In genomic region chr10:133247681-133248333, GRCh38 we compare ENCODE assay signal across 14 cellular contexts. TPM values are rescaled to one million over a fixed set of nuclear protein-coding genes. Genes with fewer than 3 reads are reported as not detected.
DNase-seq lines count a peak whose midpoint lies in the region; ATAC-seq and TF ChIP-seq lines count a peak whose summit lies in the region.
"Had no signal": no experiment of that assay in that cellular context is flagged by ENCODE, and none has a peak within 500 bp of the region (broad histone marks: within the 10 kb centered on the region; RNA-seq: fewer than 3 reads in every experiment).

No MANE protein-coding gene starts in this region.

- H3K14ac ChIP-seq in IMR-90 (replicated peaks; ENCODE audit: low read depth, low read length) (no peak overlapping the region), H9 (ENCODE audit: insufficient read depth, low read length) (no peak overlapping the region; the same call in 1 of the 2 replicates)

- H3K27me3 ChIP-seq in BE2C (no peaks in the 10 kb centered on the region), IMR-90 (ENCODE audit: control insufficient read depth, insufficient read depth, low read length) (peaks cover 16% of the 10 kb centered on the region), ovary (no peaks in the 10 kb centered on the region), H9 (ENCODE audit: insufficient read depth, low read length) (no peaks in the 10 kb centered on the region)

- dilution Hi-C loops in IMR-90 (cut with HindIII; ENCODE audit: low sequenced_read_pairs, unreplicated experiment), result no loop called here

- TF ChIP-seq POLR2A in IMR-90 (IDR thresholded peaks at IDR 0.05; ENCODE audit: low read depth, low read length) (no peak), erythroblast (IDR thresholded peaks at IDR 0.05; ENCODE audit: low read length) (no peak), ovary (IDR thresholded peaks at IDR 0.05) (no peak)

- H3K56ac ChIP-seq in IMR-90 (ENCODE audit: extremely low read depth, insufficient read depth, low read length) (no peak overlapping the region), H9 (ENCODE audit: insufficient read length, low read depth, low read length) (no peak overlapping the region)

- H2AK9ac ChIP-seq in IMR-90 (replicated peaks; ENCODE audit: low read depth, low read length, poor library complexity), result peak overlapping the region; percentile 42

- BruUV-seq in IMR-90 (replicated peaks; lab: Mats Ljungman, UMichigan), result no TSS peak

- H3K79me1 ChIP-seq in IMR-90 (ENCODE audit: low read depth in 1 of 2, low read length in 2 of 2), result no peaks in the 10 kb centered on the region
- H3K79me1 ChIP-seq in H9 (ENCODE audit: insufficient read depth, low read depth, low read length, poor library complexity, severe bottlenecking), result no peaks in the 10 kb centered on the region

- H2AFZ ChIP-seq in IMR-90 (replicated peaks; ENCODE audit: low read length, poor library complexity), result no peak overlapping the region
- H2AFZ ChIP-seq in H9 (ENCODE audit: low read length), result no peak overlapping the region
- H2AFZ ChIP-seq: GM23248 had no signal

- H2BK120ac ChIP-seq in IMR-90 (ENCODE audit: low read depth, low read length) (no peak overlapping the region), H9 (ENCODE audit: low read depth, low read length, poor library complexity, severe bottlenecking) (no peak overlapping the region)

- H3K27ac ChIP-seq in IMR-90 (ENCODE audit: insufficient read depth, low read length) (no peak overlapping the region), ovary (peak overlapping the region; percentile 97 to 98), H9 (ENCODE audit: insufficient read length, low read depth, low read length) (no peak overlapping the region)
- H3K27ac ChIP-seq: 22Rv1, GM23248 had no signal

- H3K4me2 ChIP-seq in IMR-90 (ENCODE audit: low read depth, low read length), result no peak overlapping the region
- no peak overlapping the region for H3K4me2 ChIP-seq in H9 (ENCODE audit: insufficient read depth, insufficient read length, low read length)

- no peak overlapping the region for H2BK20ac ChIP-seq in IMR-90 (ENCODE audit: low read depth, low read length)
- H2BK20ac ChIP-seq in H9 (ENCODE audit: low read depth, low read length, poor library complexity, severe bottlenecking), result no peak overlapping the region

- CTCF ChIA-PET in IMR-90 (lab: Yijun Ruan, JAX), result no interaction called here

- H3K36me3 ChIP-seq in BE2C, result no peaks in the 10 kb centered on the region
- H3K36me3 ChIP-seq in IMR-90 (ENCODE audit: control insufficient read depth, insufficient read depth, low read length), result no peaks in the 10 kb centered on the region
- no peaks in the 10 kb centered on the region for H3K36me3 ChIP-seq in ovary

- peaks cover 23 to 31% of the 10 kb centered on the region in 2 experiments for H3K4me1 Mint-ChIP-seq in H9

- no peak overlapping the region for H3K4me3 Mint-ChIP-seq in H9
- H3K4me3 Mint-ChIP-seq: CD4-positive, alpha-beta T cell had no signal

- H3K4ac ChIP-seq in IMR-90 (ENCODE audit: low read depth, low read length) (no peak overlapping the region), H9 (ENCODE audit: low read depth, low read length) (no peak overlapping the region)

- H4K20me1 ChIP-seq in IMR-90 (ENCODE audit: insufficient read depth, low read length) (no peaks in the 10 kb centered on the region; the same call in 1 of the 2 replicates), H9 (ENCODE audit: control insufficient read depth, insufficient read depth, insufficient read length) (no peaks in the 10 kb centered on the region)

- H3K9ac ChIP-seq in IMR-90 (ENCODE audit: low read depth, low read length) (no peak overlapping the region), H9 (ENCODE audit: extremely low read depth, insufficient read length, low read length) (no peak overlapping the region)
- H3K9ac ChIP-seq: GM23248 had no signal

- H4K8ac ChIP-seq in IMR-90 (ENCODE audit: low read depth in 2 of 2, low read length in 2 of 2) (no peak overlapping the region), H9 (replicated peaks; ENCODE audit: insufficient read length, low read depth, low read length) (no peak overlapping the region)

- H4K5ac ChIP-seq in IMR-90 (ENCODE audit: low read depth, low read length), result no peak overlapping the region
- no peak overlapping the region for H4K5ac ChIP-seq in H9 (ENCODE audit: insufficient read length, low read depth, low read length)

- H3K9me3 Mint-ChIP-seq in H9, result no peaks in the 10 kb centered on the region; a peak in 2 of 5 replicates
- H3K9me3 Mint-ChIP-seq: CD4-positive, alpha-beta T cell had no signal

- H2BK15ac ChIP-seq in IMR-90 (ENCODE audit: low read depth, low read length) (no peak overlapping the region), H9 (ENCODE audit: low read depth, low read length) (no peak overlapping the region)

- POLR2A ChIA-PET in IMR-90 (lab: Charles Lee; ENCODE audit: unreplicated experiment), result no interaction called here

- TF ChIP-seq CTCF in BE2C (IDR thresholded peaks at IDR 0.05; ENCODE audit: low read depth, low read length) (no peak), IMR-90 (conservative IDR thresholded peaks at IDR 0.05; ENCODE audit: low read depth, low read length) (no peak), ovary (IDR thresholded peaks at IDR 0.05) (no peak), H9 (conservative IDR thresholded peaks at IDR 0.05) (no peak)

- H4K91ac ChIP-seq in IMR-90 (ENCODE audit: insufficient read depth, low read depth, low read length) (no peak overlapping the region), H9 (ENCODE audit: insufficient read length, low read depth, low read length) (no peak overlapping the region)

- in situ Hi-C loops in IMR-90 (cut with MboI; ENCODE audit: low sequenced_read_pairs), result no loop called here

- intact Hi-C loops in IMR-90 (cut with micrococcal nuclease), result no loop called here
- intact Hi-C loops in ovary (cut with DNase I), result no loop called here

- DNase-seq in BE2C, result peak; percentile 6
- no peak for DNase-seq in IMR-90
- DNase-seq in erythroblast (lab: John Stamatoyannopoulos, UW), result peak; percentile 52 to 60
- peak; percentile 81 to 89 (median 88) for DNase-seq in ovary
- DNase-seq in H9, result no peak
- DNase-seq in COR-L47 (lab: John Stamatoyannopoulos, UW), result no peak
- no peak for DNase-seq in NOMO-1 (lab: John Stamatoyannopoulos, UW; ENCODE audit: unreplicated experiment in 2 of 2)
- DNase-seq: C1 segment of cervical spinal cord; CD4-positive, alpha-beta T cell; DMS79 treated with DMSO at 0.1 percent for 48 hours; KG1 had no signal

- no peak overlapping the region for H3T11ph ChIP-seq in H9 (ENCODE audit: low read length)

- TF ChIP-seq EP300 in ovary (IDR thresholded peaks at IDR 0.05), result no peak

- TF ChIP-seq RAD21 in IMR-90 (IDR thresholded peaks at IDR 0.05; ENCODE audit: low read length), result no peak

- H3K4me1 ChIP-seq in BE2C, result no peaks in the 10 kb centered on the region
- H3K4me1 ChIP-seq in IMR-90 (ENCODE audit: control insufficient read depth, insufficient read depth, low read length), result no peaks in the 10 kb centered on the region
- peaks cover 38% of the 10 kb centered on the region for H3K4me1 ChIP-seq in ovary (ENCODE audit: insufficient read depth)
- no peaks in the 10 kb centered on the region for H3K4me1 ChIP-seq in H9 (ENCODE audit: insufficient read depth, low read length)

- H2BK12ac ChIP-seq in H9 (ENCODE audit: insufficient read length, low read depth, low read length), result no peak overlapping the region

- H3K23ac ChIP-seq in IMR-90 (ENCODE audit: low read depth, low read length) (no peak overlapping the region), H9 (ENCODE audit: insufficient read length, low read depth, low read length) (no peak overlapping the region)

- no peaks in the 10 kb centered on the region for H3K36me3 Mint-ChIP-seq in H9 (ENCODE audit: insufficient read depth in 1 of 3, low read depth in 3 of 3)

- H3K4me3 ChIP-seq in BE2C (ENCODE audit: low read depth, low read length), result no peak overlapping the region
- no peak overlapping the region for H3K4me3 ChIP-seq in IMR-90 (ENCODE audit: insufficient read depth, low read depth, low read length)
- peak overlapping the region; percentile 24 for H3K4me3 ChIP-seq in ovary
- H3K4me3 ChIP-seq: GM23248 had no signal

- H2AK5ac ChIP-seq in IMR-90 (ENCODE audit: low read depth, low read length) (no peak overlapping the region), H9 (ENCODE audit: insufficient read length, low read length) (no peak overlapping the region)

- H3K23me2 ChIP-seq in H9 (ENCODE audit: insufficient read length, low read depth, low read length, poor library complexity, severe bottlenecking), result no peaks in the 10 kb centered on the region

- H3K18ac ChIP-seq in IMR-90 (ENCODE audit: low read depth, low read length) (no peak overlapping the region), H9 (ENCODE audit: insufficient read length, low read depth, low read length) (no peak overlapping the region)

- H3K9me1 ChIP-seq in IMR-90 (ENCODE audit: insufficient read depth, low read length), result peaks cover 4% of the 10 kb centered on the region

- peaks cover 8% of the 10 kb centered on the region for H3K27me3 Mint-ChIP-seq in H9 (ENCODE audit: low read depth)

- ATAC-seq in IMR-90 (ENCODE audit: low read depth), result no peak

- H3K9me3 ChIP-seq in BE2C (no peaks in the 10 kb centered on the region), IMR-90 (ENCODE audit: control insufficient read depth, insufficient read depth, low read length) (no peaks in the 10 kb centered on the region), ovary (no peaks in the 10 kb centered on the region), H9 (ENCODE audit: control insufficient read depth, low read depth, low read length) (no peaks in the 10 kb centered on the region)

- no peaks in the 10 kb centered on the region for H3K79me2 ChIP-seq in H9 (ENCODE audit: insufficient read depth, low read length)

- H2BK5ac ChIP-seq in IMR-90 (ENCODE audit: low read depth, low read length, poor library complexity, severe bottlenecking), result no peak overlapping the region
- no peak overlapping the region for H2BK5ac ChIP-seq in H9 (ENCODE audit: insufficient read length, low read length)

- no peak overlapping the region for H3K27ac Mint-ChIP-seq in H9
- H3K27ac Mint-ChIP-seq: CD4-positive, alpha-beta T cell had no signal

- 82% methylated on average over 15 of the region's 36 CpGs; no CpG with 5 or more reads in 1 of the 2 experiments for WGBS in IMR-90 (ENCODE audit: extremely low coverage in 2 of 2, insufficient read length in 1 of 2), 2 experiments
- WGBS in ovary, 3 donors, result 10 to 18% (median 12%) methylated on average over 26 to 36 of the region's 36 CpGs
- WGBS in H9 (ENCODE audit: extremely low coverage, insufficient read length, low lambda C conversion rate), result no CpG with 5 or more reads among the region's 36 CpGs

RNA-seq across cellular contexts. Expression of gene VENTX, which starts 10.2 kb away (rescaled TPM):
- polyA plus RNA-seq in BE2C (2012; ENCODE audit: insufficient read depth, insufficient read length, low read depth), result 0.15 TPM
- not detected in 2 replicates for total RNA-seq in IMR-90 (2012; rRNA removed)
- not detected in 2 replicates for polyA plus RNA-seq in IMR-90 (2012; rRNA removed)
- not detected in 2 replicates for polyA plus RNA-seq in IMR-90 (2012; cell fraction: cytosol; rRNA removed)
- polyA plus RNA-seq in IMR-90 (2012; cell fraction: nucleus; rRNA removed; ENCODE audit: low replicate concordance), result 0.02 TPM in 1 of 2 replicates, not detected in the other
- total RNA-seq in ovary, result 1 to 10 TPM in 4 of 7 donors, under 1 TPM in 3; 0.23 to 2.2 (median 1.1) TPM
- under 1 TPM; 0.36 to 0.47 TPM for polyA plus RNA-seq in ovary
- total RNA-seq in H9 (2021), result 10.9 and 11.1 TPM in 2 replicates
- total RNA-seq: A673, GM23248 had no signal
- polyA plus RNA-seq: GM23248 had no signal

RNA-seq across cellular contexts. Expression of gene UTF1, which starts 17.8 kb away (rescaled TPM):
- not detected for polyA plus RNA-seq in BE2C (2012; ENCODE audit: insufficient read depth, insufficient read length, low read depth)
- total RNA-seq in IMR-90 (2012; rRNA removed) (not detected in 2 replicates), ovary (1 to 10 TPM in 5 of 7 donors, under 1 TPM in 1, not detected in 1; 0.35 to 9.3 (median 2.9) TPM), H9 (2021) (31.5 and 38.6 TPM in 2 replicates)
- polyA plus RNA-seq in IMR-90 (2012; rRNA removed) (not detected in 2 replicates), ovary (under 1 TPM in 1 of 2 donors, not detected in 1; 0.06 TPM)
- polyA plus RNA-seq in IMR-90 (2012; cell fraction: cytosol; rRNA removed), result not detected in 2 replicates
- not detected in 2 replicates for polyA plus RNA-seq in IMR-90 (2012; cell fraction: nucleus; rRNA removed; ENCODE audit: low replicate concordance)
- total RNA-seq: A673; CD4-positive, alpha-beta T cell; GM23248 had no signal
- polyA plus RNA-seq: GM23248 had no signal

RNA-seq across cellular contexts. Expression of gene ADAM8, which starts 28.9 kb away (rescaled TPM):
- 1.4 TPM for polyA plus RNA-seq in BE2C (2012; ENCODE audit: insufficient read depth, insufficient read length, low read depth)
- total RNA-seq in IMR-90 (2012; rRNA removed) (under 0.01 and 0.28 TPM in 2 replicates), ovary (1 to 10 TPM; 1.9 to 5.9 (median 4.4) TPM), H9 (2021) (4.5 and 5.4 TPM in 2 replicates)
- polyA plus RNA-seq in IMR-90 (2012; rRNA removed) (0.74 and 0.90 TPM in 2 replicates), ovary (1 to 10 TPM in 1 of 2 donors, under 1 TPM in 1; 0.48 to 1.7 TPM)
- polyA plus RNA-seq in IMR-90 (2012; cell fraction: cytosol; rRNA removed), result 0.14 and 0.51 TPM in 2 replicates
- polyA plus RNA-seq in IMR-90 (2012; cell fraction: nucleus; rRNA removed; ENCODE audit: low replicate concordance), result 6.8 and 19.7 TPM in 2 replicates
- polyA plus RNA-seq: GM23248 had no signal

Comparison
In these comparisons a context has a peak if more than half of its experiments do, and no peak if none do; other contexts are left out.
1. DNase-seq: peak in BE2C (single experiment), erythroblast (2 of 2) and ovary (5 of 5); none in IMR-90 (single experiment), H9 (single experiment), COR-L47 (single experiment) and NOMO-1 (0 of 2).
2. H3K27ac ChIP-seq: peak in ovary (2 of 2); none in IMR-90 (single experiment) and H9 (single experiment).